8 cellular contexts compared by ENCODE assay signal in genomic region chrX:72714471-72714916, GRCh38. TPM values are rescaled to one million over a fixed set of nuclear protein-coding genes. Genes with fewer than 3 reads are reported as not detected.
DNase-seq lines count a peak whose midpoint lies in the region; ATAC-seq, FAIRE-seq and TF ChIP-seq lines count a peak whose summit lies in the region.

No MANE protein-coding gene starts in this region.

- DNase-seq in DMS 273 (lab: John Stamatoyannopoulos, UW; ENCODE audit: unreplicated experiment) = peak; percentile 90
- peak in 2 of 3 donors; percentile 55 to 57 for DNase-seq in Peyer's patch
- no peak for DNase-seq in central memory CD8-positive, alpha-beta T cell (ENCODE audit: low spot score in 2 of 2)
- DNase-seq in iPS-NIHi7 (ENCODE audit: extremely low spot score) = peak; percentile 29
- peak; percentile 76 to 90 for DNase-seq in gastrocnemius medialis
- no peak for DNase-seq in effector CD8-positive, alpha-beta T cell (lab: John Stamatoyannopoulos, UW)
- DNase-seq in GM19239 (ENCODE audit: insufficient read length, low spot score) = no peak

- peaks cover 12% of the 10 kb centered on the region for H3K27me3 Mint-ChIP-seq in central memory CD8-positive, alpha-beta T cell

- TF ChIP-seq CTCF in Peyer's patch (IDR thresholded peaks at IDR 0.05) (no peak), gastrocnemius medialis (IDR thresholded peaks at IDR 0.05 in 4 of 5, conservative IDR thresholded peaks at IDR 0.05 in 1 of 5) (no peak)

- H3K36me3 Mint-ChIP-seq in central memory CD8-positive, alpha-beta T cell (ENCODE audit: insufficient read depth) = no peaks in the 10 kb centered on the region

- H3K27ac Mint-ChIP-seq in central memory CD8-positive, alpha-beta T cell (ENCODE audit: low read depth) = no peak overlapping the region

- H3K36me3 ChIP-seq in Peyer's patch = no peaks in the 10 kb centered on the region
- H3K36me3 ChIP-seq in gastrocnemius medialis = peaks cover 0 to under 1% of the 10 kb centered on the region in 2 donors

- H3K9me3 ChIP-seq in Peyer's patch (no peaks in the 10 kb centered on the region), gastrocnemius medialis (no peaks in the 10 kb centered on the region)

- TF ChIP-seq POLR2A in Peyer's patch (IDR thresholded peaks at IDR 0.05) (no peak), gastrocnemius medialis (IDR thresholded peaks at IDR 0.05) (peak; percentile 64 to 68)

- intact Hi-C loops in gastrocnemius medialis (cut with DNase I; ENCODE audit: low total_unique reads) = loop anchor here (5.0 kb wide), 1 partner anchor 52 kb away; no protein-coding TSS in a partner anchor

- no peaks in the 10 kb centered on the region for H3K9me3 Mint-ChIP-seq in central memory CD8-positive, alpha-beta T cell

- FAIRE-seq in GM19239 (lab: Jason Lieb, UNC) = no peak

- ATAC-seq in HG03432 (IDR thresholded peaks at IDR 0.05; ENCODE audit: unreplicated experiment) = peak; percentile 15
- ATAC-seq in central memory CD8-positive, alpha-beta T cell (replicated peaks; ENCODE audit: extremely low read depth, poor library complexity, severe bottlenecking) = no peak
- peak; percentile 70 to 72 for ATAC-seq in gastrocnemius medialis

- H3K4me3 Mint-ChIP-seq in central memory CD8-positive, alpha-beta T cell = peak overlapping the region; percentile 48

- H3K27me3 ChIP-seq in Peyer's patch (no peaks in the 10 kb centered on the region), gastrocnemius medialis (no peaks in the 10 kb centered on the region)

- H3K27ac ChIP-seq in Peyer's patch (peak overlapping the region in 3 of 4 donors; percentile 22 to 69 (median 43)), gastrocnemius medialis (peak overlapping the region; percentile 91 to 93 (median 92))

- in situ Hi-C loops in gastrocnemius medialis (cut with MboI; ENCODE audit: low sequenced_read_pairs in 4 of 4) = no loop called here

- H3K4me1 ChIP-seq in Peyer's patch = no peaks in the 10 kb centered on the region
- peaks cover 0 to 4% of the 10 kb centered on the region in 2 donors for H3K4me1 ChIP-seq in gastrocnemius medialis

- H3K4me3 ChIP-seq in Peyer's patch = peak overlapping the region; percentile 22 to 57 (median 42)
- peak overlapping the region; percentile 56 to 72 (median 66) for H3K4me3 ChIP-seq in gastrocnemius medialis

- no peaks in the 10 kb centered on the region for H3K4me1 Mint-ChIP-seq in central memory CD8-positive, alpha-beta T cell

RNA-seq across cellular contexts. Expression of gene PHKA1, which starts 0.4 kb away (rescaled TPM):
- 1 to 10 TPM; 2.5 to 6.3 (median 4.4) TPM for total RNA-seq in Peyer's patch
- 100 to 1,000 TPM in 2 of 4 donors, 10 to 100 TPM in 2; 33.5 to 176 (median 107) TPM for total RNA-seq in gastrocnemius medialis

Comparison
In these comparisons a context has a peak if more than half of its experiments do, and no peak if none do; other contexts are left out.
1. DNase-seq: peak in DMS 273 (single experiment), Peyer's patch (2 of 3), iPS-NIHi7 (single experiment) and gastrocnemius medialis (2 of 2); none in central memory CD8-positive, alpha-beta T cell (0 of 2), effector CD8-positive, alpha-beta T cell (single experiment) and GM19239 (single experiment).
2. POLR2A ChIP-seq: peak in gastrocnemius medialis (2 of 2); none in Peyer's patch (0 of 2).
3. RNA of gene PHKA1, which starts 0.4 kb away (total RNA-seq): 33.5 to 176 TPM in gastrocnemius medialis; 2.5 to 6.3 TPM in Peyer's patch; every median in the first group is over 4 times any median in the second.